19 cellular contexts compared by ENCODE assay signal in the genomic region with DNA sequence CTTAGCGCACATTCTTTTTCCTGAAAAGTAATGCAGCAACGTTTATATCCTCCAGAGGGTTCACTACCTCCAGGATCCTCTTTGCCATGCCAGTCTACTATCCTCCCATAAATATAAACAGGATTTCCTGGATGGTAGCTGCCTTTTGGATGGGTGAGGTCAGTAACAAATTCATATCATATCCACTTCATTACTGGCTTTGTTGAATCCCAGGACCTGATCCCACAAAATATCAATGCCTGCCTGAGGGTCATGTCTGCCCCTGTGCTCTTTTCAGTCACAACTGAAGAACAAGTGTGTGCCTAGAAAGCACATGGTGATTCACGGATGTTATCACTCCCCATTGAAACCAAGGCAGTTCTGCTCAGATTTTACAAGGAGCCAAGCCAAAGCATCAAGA. TPM values are rescaled to one million over a fixed set of nuclear protein-coding genes. Genes with fewer than 3 reads are reported as not detected.
"Had no signal": no experiment of that assay in that cellular context is flagged by ENCODE, and none has a peak within 500 bp of the region (broad histone marks: within the 10 kb centered on the region; RNA-seq: fewer than 3 reads in every experiment).

No MANE protein-coding gene starts in this region.

- H3K27me3 ChIP-seq: ascending aorta, colonic mucosa, gastroesophageal sphincter, heart left ventricle, ovary, spleen had no signal

- FAIRE-seq: endometrium had no signal

- H3K36me3 ChIP-seq: ascending aorta, colonic mucosa, gastroesophageal sphincter, ovary had no signal

- H3K27ac ChIP-seq: ascending aorta, colonic mucosa, gastroesophageal sphincter, ovary had no signal

- H3K4me3 ChIP-seq: ascending aorta, colonic mucosa, gastroesophageal sphincter, heart left ventricle, ovary, spleen had no signal

- H3K4me1 ChIP-seq: ascending aorta, colonic mucosa, gastroesophageal sphincter had no signal

- H3K9me3 ChIP-seq: ascending aorta, colonic mucosa, gastroesophageal sphincter, heart left ventricle, ovary, spleen had no signal

- DNase-seq: activated CD4-positive, alpha-beta T cell treated with anti-CD3 and anti-CD28 coated beads, Interleukin-2, amount 50 U/mL, for 1 hour; activated CD4-positive, CD25-positive, alpha-beta regulatory T cell treated with anti-CD3 and anti-CD28 coated beads, Interleukin-2, amount 50 U/mL, for 72 hours; activated gamma-delta T cell; colonic mucosa; heart left ventricle; kidney; naive B cell; ovary; spleen; stimulated activated CD4-positive, alpha-beta T cell treated with anti-CD3 and anti-CD28 coated beads, Interleukin-4, amount 100 ng/mL, for 4 hours; T-helper 1 cell had no signal

- ATAC-seq: esophagus mucosa; gastroesophageal sphincter; heart left ventricle; left lobe of liver; sciatic nerve; stimulated activated memory B cell treated with anti-CD40 and anti-IgM and Interleukin-4, amounts not matched to agents 10 μg/mL and 1 μg/mL and 100 μg/mL, for 72 hours had no signal

RNA-seq across cellular contexts. Expression of a gene that starts 30.3 kb away (rescaled TPM):
- total RNA-seq: activated CD8-positive, alpha-beta memory T cell treated with anti-CD3 and anti-CD28 coated beads for 36 hours had no signal
